Comparison of ENCODE assay signal across 27 cellular contexts in genomic region chr6:140500864-140501263, GRCh38.
"Had no signal": no experiment of that assay in that cellular context is flagged by ENCODE, and none has a peak within 500 bp of the region (broad histone marks: within the 10 kb centered on the region; RNA-seq: fewer than 3 reads in every experiment).

No MANE protein-coding gene starts in this region.

- H3K27ac ChIP-seq: dorsolateral prefrontal cortex, esophagus squamous epithelium, lower lobe of right lung, ovary, psoas muscle, skin epidermis, spleen, testis, tibial artery had no signal

- DNase-seq: dorsolateral prefrontal cortex; effector CD4-positive, alpha-beta T cell; erythroblast; esophagus squamous epithelium; hypothalamus; immature natural killer cell; islet precursor cell; kidney glomerular epithelial cell; left ventricle myocardium superior; lower lobe of right lung; naive thymus-derived CD8-positive, alpha-beta T cell; nephron progenitor cell; nucleus accumbens; ovary; posterior cingulate gyrus; psoas muscle; right cardiac atrium; spleen; stimulated activated CD4-positive, alpha-beta T cell treated with anti-CD3 and anti-CD28 coated beads, Interleukin-4, amount 100 ng/mL, for 4 hours; stimulated activated naive CD8-positive, alpha-beta T cell treated with anti-CD3 and anti-CD28 coated beads, Interleukin-15, Interleukin-2, amounts not matched to agents 100 U/mL and 50 U/mL, for 24 hours; substantia nigra; testis; tibial artery had no signal

- ATAC-seq: left ventricle myocardium superior; lower lobe of right lung; naive thymus-derived CD8-positive, alpha-beta T cell; psoas muscle; right cardiac atrium; stimulated activated memory B cell treated with anti-CD40 and anti-IgM and Interleukin-4, amounts not matched to agents 10 μg/mL and 1 μg/mL and 100 μg/mL, for 72 hours; stimulated activated naive CD8-positive, alpha-beta T cell treated with anti-CD3 and anti-CD28 coated beads, Interleukin-15, Interleukin-2, amounts not matched to agents 100 U/mL and 50 U/mL, for 24 hours had no signal

- H3K27me3 ChIP-seq: dorsolateral prefrontal cortex, esophagus squamous epithelium, ovary, spleen, testis, tibial artery had no signal

- H3K36me3 ChIP-seq: esophagus squamous epithelium, lower lobe of right lung, ovary, spleen, tibial artery had no signal

- H3K4me1 ChIP-seq: esophagus squamous epithelium, lower lobe of right lung, spleen, testis had no signal

- H3K4me3 ChIP-seq: dorsolateral prefrontal cortex, esophagus squamous epithelium, lower lobe of right lung, ovary, psoas muscle, skin epidermis, spleen, testis, tibial artery had no signal

- FAIRE-seq: endothelial cell of umbilical vein, frontal cortex had no signal

- H3K9me3 ChIP-seq: esophagus squamous epithelium, lower lobe of right lung, ovary, psoas muscle, spleen, testis, tibial artery had no signal
